Comparison of ENCODE assay signal across 8 cellular contexts in genomic region chrX:136525738-136526606, GRCh38. TPM values are rescaled to one million over a fixed set of nuclear protein-coding genes. Genes with fewer than 3 reads are reported as not detected.
DNase-seq lines count a peak whose midpoint lies in the region; ATAC-seq, FAIRE-seq and TF ChIP-seq lines count a peak whose summit lies in the region.

No MANE protein-coding gene starts in this region.

- ATAC-seq in gastroesophageal sphincter (peak; percentile 95), sciatic nerve (peak; percentile 90), GM21786 (IDR thresholded peaks at IDR 0.05; ENCODE audit: unreplicated experiment) (no peak), GM18517 (IDR thresholded peaks at IDR 0.05; ENCODE audit: unreplicated experiment) (no peak)

- POLR2A ChIA-PET in Caco-2 (lab: Charles Lee), result no interaction called here

- peak overlapping the region in 3 of 4 donors; percentile 58 to 72 (median 68) for H3K27ac ChIP-seq in gastroesophageal sphincter
- H3K27ac ChIP-seq in effector memory CD4-positive, alpha-beta T cell (ENCODE audit: insufficient read depth, low read length, poor library complexity, severe bottlenecking), result no peak overlapping the region

- peak; percentile 85 for FAIRE-seq in RCC 7860 (lab: Jason Lieb, UNC)

- H3K36me3 ChIP-seq in gastroesophageal sphincter (no peaks in the 10 kb centered on the region), Caco-2 (ENCODE audit: control insufficient read depth, insufficient read depth, low read length) (no peaks in the 10 kb centered on the region)
- H3K36me3 ChIP-seq in effector memory CD4-positive, alpha-beta T cell (ENCODE audit: control insufficient read depth, insufficient read depth, low read length), result no peaks in the 10 kb centered on the region

- 7 to 24% methylated on average over 2 of the region's 2 CpGs for WGBS in gastroesophageal sphincter (ENCODE audit: low coverage in 1 of 2), 2 donors

- TF ChIP-seq EP300 in gastroesophageal sphincter (IDR thresholded peaks at IDR 0.05), result no peak

- intact Hi-C loops in sciatic nerve (cut with DNase I) (no loop called here), Caco-2 (cut with micrococcal nuclease; ENCODE audit: unreplicated experiment) (no loop called here)

- TF ChIP-seq CTCF in gastroesophageal sphincter (IDR thresholded peaks at IDR 0.05), result no peak
- no peak for TF ChIP-seq CTCF in Caco-2 (IDR thresholded peaks at IDR 0.05; ENCODE audit: insufficient read depth in 1 of 2, low read depth in 1 of 2, low read length in 1 of 2, severe bottlenecking in 1 of 2, unreplicated experiment in 1 of 2)

- H3K9me3 Mint-ChIP-seq in Caco-2 (ENCODE audit: unreplicated experiment), result peaks cover 11% of the 10 kb centered on the region

- H3K4me3 Mint-ChIP-seq in Caco-2 (ENCODE audit: unreplicated experiment), result no peak overlapping the region

- DNase-seq in GM04503 (ENCODE audit: low read depth) (peak; percentile 55), RCC 7860 (ENCODE audit: low spot score) (peak; percentile 23), sciatic nerve (ENCODE audit: low spot score) (peak; percentile 70), Caco-2 (no peak)
- no peak for DNase-seq in effector memory CD4-positive, alpha-beta T cell

- no peak for TF ChIP-seq POLR2A in gastroesophageal sphincter (IDR thresholded peaks at IDR 0.05)

- H3K4me1 Mint-ChIP-seq in Caco-2 (ENCODE audit: low read depth, unreplicated experiment), result peaks cover 19% of the 10 kb centered on the region

- H3K4me3 ChIP-seq in gastroesophageal sphincter (no peak overlapping the region), Caco-2 (ENCODE audit: low read depth, low read length) (no peak overlapping the region)
- no peak overlapping the region for H3K4me3 ChIP-seq in effector memory CD4-positive, alpha-beta T cell (ENCODE audit: insufficient read depth, low read depth, low read length, poor library complexity, severe bottlenecking)

- no peaks in the 10 kb centered on the region for H3K27me3 Mint-ChIP-seq in Caco-2 (ENCODE audit: insufficient read depth, unreplicated experiment)

- no peaks in the 10 kb centered on the region for H3K36me3 Mint-ChIP-seq in Caco-2 (ENCODE audit: insufficient read depth, unreplicated experiment)

- H3K9me3 ChIP-seq in gastroesophageal sphincter (no peaks in the 10 kb centered on the region), Caco-2 (no peaks in the 10 kb centered on the region)
- no peaks in the 10 kb centered on the region for H3K9me3 ChIP-seq in effector memory CD4-positive, alpha-beta T cell (ENCODE audit: control insufficient read depth, low read length)

- no peak overlapping the region for H3K27ac Mint-ChIP-seq in Caco-2 (ENCODE audit: unreplicated experiment)

- CTCF ChIA-PET in Caco-2 (lab: Charles Lee), result no interaction called here

- H3K4me1 ChIP-seq in gastroesophageal sphincter (peaks cover 0 to 22% (median 0%) of the 10 kb centered on the region in 3 donors), Caco-2 (peaks cover 5% of the 10 kb centered on the region)
- H3K4me1 ChIP-seq in effector memory CD4-positive, alpha-beta T cell (ENCODE audit: control insufficient read depth, insufficient read depth, low read length, poor library complexity, severe bottlenecking), result no peaks in the 10 kb centered on the region

- no TSS peak for BruUV-seq in Caco-2 (replicated peaks; lab: Mats Ljungman, UMichigan)

- H3K27me3 ChIP-seq in gastroesophageal sphincter, result no peaks in the 10 kb centered on the region
- H3K27me3 ChIP-seq in Caco-2 (replicated peaks; ENCODE audit: control insufficient read depth, insufficient read depth, low read length), result no peaks in the 10 kb centered on the region
- H3K27me3 ChIP-seq in effector memory CD4-positive, alpha-beta T cell (replicated peaks; ENCODE audit: control insufficient read depth, insufficient read depth, low read length, poor library complexity, severe bottlenecking), result no peaks in the 10 kb centered on the region

RNA-seq across cellular contexts. Expression of gene VGLL1, which starts 6.0 kb away (rescaled TPM):
- under 1 TPM in 1 of 4 donors, not detected in 3; 0.87 TPM for total RNA-seq in gastroesophageal sphincter
- total RNA-seq in sciatic nerve, result not detected
- 42.3 and 49.5 TPM in 2 replicates for total RNA-seq in Caco-2 (2022)

RNA-seq across cellular contexts. Expression of gene HTATSF1, which starts 28.6 kb away (rescaled TPM):
- total RNA-seq in gastroesophageal sphincter, result 10 to 100 TPM; 62.1 to 76.5 (median 69.4) TPM
- 35.2 TPM for total RNA-seq in sciatic nerve
- total RNA-seq in Caco-2 (2022), result 36.5 and 38.3 TPM in 2 replicates

RNA-seq across cellular contexts. Expression of gene BRS3, which starts 38.2 kb away (rescaled TPM):
- total RNA-seq in gastroesophageal sphincter, result not detected
- total RNA-seq in sciatic nerve, result not detected
- not detected in 2 replicates for total RNA-seq in Caco-2 (2022)

Comparison
In these comparisons a context has a peak if more than half of its experiments do, and no peak if none do; other contexts are left out.
1. DNase-seq: peak in GM04503 (single experiment), RCC 7860 (single experiment) and sciatic nerve (single experiment); none in Caco-2 (0 of 2) and effector memory CD4-positive, alpha-beta T cell (0 of 3).
2. ATAC-seq: peak in gastroesophageal sphincter (single experiment) and sciatic nerve (single experiment); none in GM21786 (single experiment) and GM18517 (single experiment).
3. RNA of gene VGLL1, which starts 6.0 kb away (total RNA-seq): 42.3 to 49.5 TPM in Caco-2; 0.87 TPM in gastroesophageal sphincter and not detected in sciatic nerve (single experiment); every median in the first group is over 10 times any median in the second.